In the genomic region with DNA sequence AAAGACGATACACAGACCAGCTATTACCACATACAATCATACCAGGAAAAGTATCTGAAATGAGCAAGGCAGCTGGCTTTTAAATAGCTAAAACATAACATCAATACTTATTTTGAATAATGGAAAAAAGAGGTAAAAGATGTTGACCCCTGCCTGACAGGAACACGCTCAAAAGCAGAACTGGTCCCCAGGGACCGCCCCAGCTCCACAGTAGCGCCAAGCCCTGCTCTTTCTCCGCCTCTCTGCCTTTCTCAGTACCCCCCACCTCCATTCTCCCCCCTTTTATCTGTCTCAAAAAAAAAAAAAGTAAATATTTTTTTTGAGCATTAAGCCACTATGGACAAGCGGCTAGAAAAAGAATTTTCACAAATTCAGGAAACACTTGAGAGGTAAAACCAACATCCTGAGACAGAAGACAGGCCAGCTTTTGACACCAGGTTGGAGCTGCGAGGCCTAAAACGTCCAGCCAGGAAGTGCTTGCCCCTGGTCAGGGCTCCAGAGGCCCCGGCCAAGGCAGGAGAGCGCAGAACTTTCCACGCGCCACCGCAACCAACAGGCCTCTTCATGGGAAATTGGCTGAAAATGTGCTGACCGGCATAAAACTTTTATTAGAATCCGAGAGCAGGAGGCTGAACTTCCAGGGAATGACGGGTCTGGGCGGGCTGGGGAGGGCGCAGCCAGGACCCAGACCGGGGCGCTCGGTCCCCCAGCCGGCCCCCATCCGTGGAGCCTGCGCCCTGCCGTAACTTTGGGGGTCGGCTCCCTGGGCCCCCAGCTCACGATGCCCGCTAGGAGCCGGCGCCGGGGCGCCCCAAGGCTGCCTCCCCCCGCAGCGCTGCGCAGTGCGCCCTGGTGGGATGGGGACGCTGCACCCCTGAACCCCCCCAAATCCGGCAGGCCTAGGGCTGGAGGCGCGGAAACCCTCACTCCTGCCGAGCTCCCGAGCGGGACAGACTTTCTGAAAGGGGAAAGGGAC, we compare ENCODE assay signal across 16 cellular contexts.
DNase-seq lines count a peak whose midpoint lies in the region; ATAC-seq and TF ChIP-seq lines count a peak whose summit lies in the region.
"Had no signal": no experiment of that assay in that cellular context is flagged by ENCODE, and none has a peak within 500 bp of the region (broad histone marks: within the 10 kb centered on the region; RNA-seq: fewer than 3 reads in every experiment).

No MANE protein-coding gene starts in this region.

- H3K27ac ChIP-seq in iPS-20b (ENCODE audit: low read length) (no peak overlapping the region), smooth muscle cell (ENCODE audit: low read depth) (no peak overlapping the region)
- H3K27ac ChIP-seq: dorsolateral prefrontal cortex had no signal

- peaks cover 62% of the 10 kb centered on the region for H3K4me1 ChIP-seq in iPS-20b (ENCODE audit: insufficient read depth, low read length)
- H3K4me1 ChIP-seq in smooth muscle cell (ENCODE audit: low read depth), result peaks cover 20% of the 10 kb centered on the region

- DNase-seq in NCI-H748 (lab: John Stamatoyannopoulos, UW; ENCODE audit: unreplicated experiment) (peak; percentile 23), NCI-H748 treated with DMSO at 0.1 percent for 48 hours (lab: John Stamatoyannopoulos, UW) (no peak), ecto neural progenitor cell (ENCODE audit: low spot score) (peak; percentile 53), smooth muscle cell (lab: John Stamatoyannopoulos, UW; ENCODE audit: unreplicated experiment) (no peak), NCI-H69 (lab: John Stamatoyannopoulos, UW) (no peak)
- no peak for DNase-seq in effector memory CD8-positive, alpha-beta T cell
- DNase-seq: activated CD4-positive, CD25-positive, alpha-beta regulatory T cell treated with anti-CD3 and anti-CD28 coated beads, Interleukin-2, amount 50 U/mL, for 72 hours; activated CD8-positive, alpha-beta memory T cell treated with anti-CD3 and anti-CD28 coated beads, Interleukin-2, amount 50 U/mL, for 4 hours; activated naive CD4-positive, alpha-beta T cell; CD8-positive, alpha-beta T cell; dorsolateral prefrontal cortex; mucosa of descending colon; NCI-H510A treated with DMSO at 0.1 percent for 48 hours; T-helper 1 cell had no signal

- WGBS in smooth muscle cell (ENCODE audit: low lambda C conversion rate), result 29% methylated on average over 37 of the region's 43 CpGs

- H3K27me3 Mint-ChIP-seq in effector memory CD8-positive, alpha-beta T cell, result peaks cover 39 to 58% of the 10 kb centered on the region in 2 donors

- no peaks in the 10 kb centered on the region for H3K79me2 ChIP-seq in smooth muscle cell (ENCODE audit: low read depth)

- H3K4me2 ChIP-seq in smooth muscle cell, result peak overlapping the region; percentile 98

- no peaks in the 10 kb centered on the region for H3K36me3 Mint-ChIP-seq in effector memory CD8-positive, alpha-beta T cell (ENCODE audit: insufficient read depth)
- H3K36me3 Mint-ChIP-seq: CD8-positive, alpha-beta T cell had no signal

- peak overlapping the region; percentile 75; the same call in 1 of the 2 replicates for H3K9ac ChIP-seq in iPS-20b (ENCODE audit: low read depth, low read length)
- no peak overlapping the region for H3K9ac ChIP-seq in smooth muscle cell (ENCODE audit: low read depth)

- no peak for TF ChIP-seq CTCF in smooth muscle cell (IDR thresholded peaks at IDR 0.05; ENCODE audit: borderline replicate concordance, insufficient read depth, poor library complexity, severe bottlenecking)

- H3K36me3 ChIP-seq in iPS-20b (ENCODE audit: insufficient read depth, low read depth, low read length) (no peaks in the 10 kb centered on the region), smooth muscle cell (ENCODE audit: low read depth) (no peaks in the 10 kb centered on the region)

- H2AFZ ChIP-seq in smooth muscle cell (ENCODE audit: low read depth), result peak overlapping the region; percentile 91

- H3K9me3 Mint-ChIP-seq in effector memory CD8-positive, alpha-beta T cell, result no peaks in the 10 kb centered on the region
- H3K9me3 Mint-ChIP-seq: CD8-positive, alpha-beta T cell had no signal

- H3K4me3 Mint-ChIP-seq in effector memory CD8-positive, alpha-beta T cell, result no peak overlapping the region
- H3K4me3 Mint-ChIP-seq: CD8-positive, alpha-beta T cell had no signal

- H3K4me3 ChIP-seq in iPS-20b (ENCODE audit: low read length), result peak overlapping the region; percentile 70
- peak overlapping the region; percentile 54 for H3K4me3 ChIP-seq in smooth muscle cell
- H3K4me3 ChIP-seq: mucosa of descending colon had no signal

- H3K27me3 ChIP-seq in iPS-20b (ENCODE audit: insufficient read depth, low read length), result peaks cover 40% of the 10 kb centered on the region; the same call in 1 of the 2 replicates
- peaks cover 2% of the 10 kb centered on the region for H3K27me3 ChIP-seq in smooth muscle cell (ENCODE audit: low read depth)

- peaks cover 11% of the 10 kb centered on the region for H3F3A ChIP-seq in smooth muscle cell (ENCODE audit: low read depth)

- no peak overlapping the region for H3K27ac Mint-ChIP-seq in effector memory CD8-positive, alpha-beta T cell
- H3K27ac Mint-ChIP-seq: CD8-positive, alpha-beta T cell had no signal

- no peak for ATAC-seq in HG03039 (IDR thresholded peaks at IDR 0.05; ENCODE audit: unreplicated experiment)
- ATAC-seq in effector memory CD8-positive, alpha-beta T cell (replicated peaks), result no peak
- ATAC-seq: CD8-positive, alpha-beta T cell had no signal

- H3K9me3 ChIP-seq in iPS-20b (ENCODE audit: insufficient read depth, low read depth, low read length) (no peaks in the 10 kb centered on the region), smooth muscle cell (replicated peaks; ENCODE audit: low read depth) (no peaks in the 10 kb centered on the region)
- H3K9me3 ChIP-seq: mucosa of descending colon had no signal

- H3K4me1 Mint-ChIP-seq in effector memory CD8-positive, alpha-beta T cell (ENCODE audit: low read depth in 2 of 2), result no peaks in the 10 kb centered on the region

- H4K20me1 ChIP-seq in smooth muscle cell (ENCODE audit: low read depth), result no peaks in the 10 kb centered on the region

Comparison
In these comparisons a context has a peak if more than half of its experiments do, and no peak if none do; other contexts are left out.
1. DNase-seq: peak in NCI-H748 (single experiment) and ecto neural progenitor cell (single experiment); none in NCI-H748 treated with DMSO at 0.1 percent for 48 hours (single experiment), smooth muscle cell (single experiment), effector memory CD8-positive, alpha-beta T cell (0 of 3) and NCI-H69 (single experiment).